In genomic region chr13:88622362-88622973, GRCh38 we compare ENCODE assay signal across 16 cellular contexts.
DNase-seq lines count a peak whose midpoint lies in the region; ATAC-seq and TF ChIP-seq lines count a peak whose summit lies in the region.
"Had no signal": no experiment of that assay in that cellular context is flagged by ENCODE, and none has a peak within 500 bp of the region (broad histone marks: within the 10 kb centered on the region; RNA-seq: fewer than 3 reads in every experiment).

No MANE protein-coding gene starts in this region.

- H4K20me1 ChIP-seq in Karpas-422 (ENCODE audit: insufficient read depth, low read depth, low read length), result no peaks in the 10 kb centered on the region

- H2AFZ ChIP-seq in Karpas-422 (ENCODE audit: low read length), result peak overlapping the region; percentile 77

- no peak overlapping the region for H3K4me2 ChIP-seq in Karpas-422 (ENCODE audit: low read depth, low read length, poor library complexity, severe bottlenecking)

- peaks cover 12% of the 10 kb centered on the region; the same call in 1 of the 2 replicates for H3K36me3 ChIP-seq in Karpas-422 (ENCODE audit: insufficient read depth, low read length)

- peaks cover 7% of the 10 kb centered on the region for H3K9me3 Mint-ChIP-seq in activated CD4-positive, alpha-beta T cell treated with anti-CD3 and anti-CD28 coated beads for 36 hours (ENCODE audit: low read depth)
- H3K9me3 Mint-ChIP-seq in activated naive CD8-positive, alpha-beta T cell treated with anti-CD3 and anti-CD28 coated beads for 36 hours, result peaks cover 8% of the 10 kb centered on the region

- peak overlapping the region; percentile 77 for H3K27ac Mint-ChIP-seq in activated CD4-positive, alpha-beta T cell treated with anti-CD3 and anti-CD28 coated beads for 36 hours
- H3K27ac Mint-ChIP-seq in activated naive CD8-positive, alpha-beta T cell treated with anti-CD3 and anti-CD28 coated beads for 36 hours, result peak overlapping the region; percentile 56
- H3K27ac Mint-ChIP-seq: type B pancreatic cell had no signal

- CTCF ChIA-PET in activated CD4-positive, alpha-beta T cell treated with anti-CD3 and anti-CD28 coated beads for 36 hours (lab: Charles Lee), result no interaction called here

- H3K27ac ChIP-seq in Karpas-422 (ENCODE audit: low read length) (no peak overlapping the region), dorsolateral prefrontal cortex (no peak overlapping the region)

- H3K9me3 ChIP-seq in Karpas-422 (ENCODE audit: low read length), result peaks cover 17% of the 10 kb centered on the region; the same call in 1 of the 2 replicates

- H3K79me2 ChIP-seq in Karpas-422 (ENCODE audit: low read length), result no peaks in the 10 kb centered on the region

- intact Hi-C loops in activated CD4-positive, alpha-beta T cell treated with anti-CD3 and anti-CD28 coated beads for 36 hours (cut with DNase I, micrococcal nuclease), result no loop called here
- intact Hi-C loops in dorsolateral prefrontal cortex (cut with DNase I), result no loop called here

- H3K9me2 ChIP-seq in Karpas-422 (replicated peaks; ENCODE audit: insufficient read depth, low read length), result no peaks in the 10 kb centered on the region

- H3K4me3 Mint-ChIP-seq in activated CD4-positive, alpha-beta T cell treated with anti-CD3 and anti-CD28 coated beads for 36 hours, result no peak overlapping the region
- H3K4me3 Mint-ChIP-seq in activated naive CD8-positive, alpha-beta T cell treated with anti-CD3 and anti-CD28 coated beads for 36 hours, result no peak overlapping the region
- H3K4me3 Mint-ChIP-seq: type B pancreatic cell had no signal

- POLR2A ChIA-PET in activated CD4-positive, alpha-beta T cell treated with anti-CD3 and anti-CD28 coated beads for 36 hours (lab: Charles Lee), result interaction anchor here (0.7 kb wide), 1 partner anchor 56 kb away, joined by 5 read pairs; no protein-coding TSS in a partner anchor

- H3K4me1 Mint-ChIP-seq in activated CD4-positive, alpha-beta T cell treated with anti-CD3 and anti-CD28 coated beads for 36 hours, result peaks cover 23% of the 10 kb centered on the region
- peaks cover 17% of the 10 kb centered on the region for H3K4me1 Mint-ChIP-seq in activated naive CD8-positive, alpha-beta T cell treated with anti-CD3 and anti-CD28 coated beads for 36 hours

- peak; percentile 69 for ATAC-seq in activated CD4-positive, alpha-beta T cell treated with anti-CD3 and anti-CD28 coated beads for 36 hours
- ATAC-seq: K562, mucosa of descending colon had no signal

- H3K9ac ChIP-seq in Karpas-422 (ENCODE audit: low read length), result no peak overlapping the region

- H3K27me3 Mint-ChIP-seq in activated CD4-positive, alpha-beta T cell treated with anti-CD3 and anti-CD28 coated beads for 36 hours, result no peaks in the 10 kb centered on the region
- H3K27me3 Mint-ChIP-seq in activated naive CD8-positive, alpha-beta T cell treated with anti-CD3 and anti-CD28 coated beads for 36 hours, result no peaks in the 10 kb centered on the region
- H3K27me3 Mint-ChIP-seq: type B pancreatic cell had no signal

- DNase-seq in activated CD4-positive, alpha-beta T cell treated with anti-CD3 and anti-CD28 coated beads for 36 hours, result peak; percentile 33
- no peak for DNase-seq in activated CD4-positive, alpha-beta T cell treated with anti-CD3 and anti-CD28 coated beads for 1 hour
- DNase-seq in Karpas-422, result no peak
- peak; percentile 6 for DNase-seq in activated naive CD8-positive, alpha-beta T cell treated with anti-CD3 and anti-CD28 coated beads for 36 hours
- peak; percentile 6 for DNase-seq in skeletal muscle cell (ENCODE audit: low read depth)
- DNase-seq in glomerular visceral epithelial cell (ENCODE audit: extremely low spot score), result no peak
- no peak for DNase-seq in NCI-H774 (lab: John Stamatoyannopoulos, UW)
- no peak for DNase-seq in dorsolateral prefrontal cortex
- DNase-seq: DMS 273 treated with DMSO at 0.1 percent for 48 hours, erythroblast, H7, mucosa of descending colon, NCI-H2029 treated with DMSO at 0.1 percent for 48 hours, retina had no signal

- H3K4me1 ChIP-seq in Karpas-422 (ENCODE audit: low read length), result no peaks in the 10 kb centered on the region

- H3K4me3 ChIP-seq in Karpas-422 (ENCODE audit: low read length), result peak overlapping the region; percentile 21; the same call in 1 of the 2 replicates
- no peak overlapping the region for H3K4me3 ChIP-seq in skeletal muscle cell (ENCODE audit: low read depth, low read length)
- no peak overlapping the region for H3K4me3 ChIP-seq in dorsolateral prefrontal cortex
- H3K4me3 ChIP-seq: K562, mucosa of descending colon had no signal

- H3K27me3 ChIP-seq in Karpas-422 (ENCODE audit: low read length), result no peaks in the 10 kb centered on the region
- H3K27me3 ChIP-seq in dorsolateral prefrontal cortex, result no peaks in the 10 kb centered on the region

- no peak for TF ChIP-seq CTCF in dorsolateral prefrontal cortex (IDR thresholded peaks at IDR 0.05 in 54 of 56, conservative IDR thresholded peaks at IDR 0.05 in 2 of 56; ENCODE audit: low read depth in 1 of 56, partially characterized antibody in 56 of 56)

- no peaks in the 10 kb centered on the region for H3K36me3 Mint-ChIP-seq in activated CD4-positive, alpha-beta T cell treated with anti-CD3 and anti-CD28 coated beads for 36 hours (ENCODE audit: low read depth)
- H3K36me3 Mint-ChIP-seq in activated naive CD8-positive, alpha-beta T cell treated with anti-CD3 and anti-CD28 coated beads for 36 hours, result no peaks in the 10 kb centered on the region
- H3K36me3 Mint-ChIP-seq: type B pancreatic cell had no signal

Comparison
In these comparisons a context has a peak if more than half of its experiments do, and no peak if none do; other contexts are left out.
1. DNase-seq: peak in activated CD4-positive, alpha-beta T cell treated with anti-CD3 and anti-CD28 coated beads for 36 hours (single experiment), activated naive CD8-positive, alpha-beta T cell treated with anti-CD3 and anti-CD28 coated beads for 36 hours (single experiment) and skeletal muscle cell (single experiment); none in activated CD4-positive, alpha-beta T cell treated with anti-CD3 and anti-CD28 coated beads for 1 hour (single experiment), Karpas-422 (single experiment), glomerular visceral epithelial cell (single experiment), NCI-H774 (single experiment) and dorsolateral prefrontal cortex (0 of 10).